ENCODE assay signal across 10 cellular contexts in genomic region chr1:19432943-19433609, GRCh38. TPM values are rescaled to one million over a fixed set of nuclear protein-coding genes. Genes with fewer than 3 reads are reported as not detected.
DNase-seq lines count a peak whose midpoint lies in the region; ATAC-seq and TF ChIP-seq lines count a peak whose summit lies in the region.
"Had no signal": no experiment of that assay in that cellular context is flagged by ENCODE, and none has a peak within 500 bp of the region (broad histone marks: within the 10 kb centered on the region; RNA-seq: fewer than 3 reads in every experiment).

No MANE protein-coding gene starts in this region.

- DNase-seq in stimulated activated CD4-positive, alpha-beta T cell treated with anti-CD3 and anti-CD28 coated beads, Interleukin-1b, Interleukin-23, amount 100 ng/mL, for 48 hours, result peak; percentile 35
- no peak for DNase-seq in stimulated activated CD4-positive, alpha-beta T cell treated with anti-CD3 and anti-CD28 coated beads, Interleukin-2, amount 100 ng/mL, for 48 hours
- no peak for DNase-seq in activated naive CD8-positive, alpha-beta T cell treated with anti-CD3 and anti-CD28 coated beads for 36 hours
- DNase-seq in naive thymus-derived CD4-positive, alpha-beta T cell, result no peak
- DNase-seq in vagina (ENCODE audit: extremely low spot score in 2 of 2), result no peak
- DNase-seq in amniotic stem cell (lab: John Stamatoyannopoulos, UW), result no peak
- DNase-seq in putamen (ENCODE audit: low spot score), result no peak
- no peak for DNase-seq in HPDE6-E6E7 (ENCODE audit: extremely low spot score)
- DNase-seq: Calu3 had no signal

- no peak for TF ChIP-seq POLR2A in vagina (IDR thresholded peaks at IDR 0.05)

- POLR2A ChIA-PET in naive thymus-derived CD4-positive, alpha-beta T cell (lab: Charles Lee), result interaction anchor here (0.6 to 1.3 kb wide), 2 partner anchors 11 to 54 kb away, joined by 3 read pairs; no protein-coding TSS in a partner anchor

- no peak overlapping the region for H3K4me3 ChIP-seq in naive thymus-derived CD4-positive, alpha-beta T cell (ENCODE audit: low read length)
- no peak overlapping the region for H3K4me3 ChIP-seq in vagina

- H3K27me3 ChIP-seq in naive thymus-derived CD4-positive, alpha-beta T cell (ENCODE audit: control insufficient read depth in 2 of 2, insufficient read depth in 2 of 2, low read length in 2 of 2), result no peaks in the 10 kb centered on the region
- H3K27me3 ChIP-seq in vagina, result no peaks in the 10 kb centered on the region

- CTCF ChIA-PET in naive thymus-derived CD4-positive, alpha-beta T cell (lab: Charles Lee), result interaction anchor here (0.7 to 1.4 kb wide), 2 partner anchors 49 to 149 kb away, joined by 3 to 6 read pairs; no protein-coding TSS in a partner anchor

- peaks cover 0 to 9% (median 5%) of the 10 kb centered on the region in 3 experiments for H3K36me3 ChIP-seq in naive thymus-derived CD4-positive, alpha-beta T cell (ENCODE audit: control insufficient read depth in 2 of 3, insufficient read depth in 3 of 3, low read length in 3 of 3)
- H3K36me3 ChIP-seq in vagina, result no peaks in the 10 kb centered on the region

- peak overlapping the region; percentile 9 for H3K4me3 Mint-ChIP-seq in activated naive CD8-positive, alpha-beta T cell treated with anti-CD3 and anti-CD28 coated beads for 36 hours
- H3K4me3 Mint-ChIP-seq in naive thymus-derived CD4-positive, alpha-beta T cell, result peak overlapping the region in 9 of 10 donors; percentile 4 to 53 (median 32)

- H3K9me3 Mint-ChIP-seq in activated naive CD8-positive, alpha-beta T cell treated with anti-CD3 and anti-CD28 coated beads for 36 hours, result no peaks in the 10 kb centered on the region
- H3K9me3 Mint-ChIP-seq in naive thymus-derived CD4-positive, alpha-beta T cell, result no peaks in the 10 kb centered on the region

- peaks cover 53% of the 10 kb centered on the region for H3K36me3 Mint-ChIP-seq in activated naive CD8-positive, alpha-beta T cell treated with anti-CD3 and anti-CD28 coated beads for 36 hours
- peaks cover 4 to 21% (median 8%) of the 10 kb centered on the region in 5 donors for H3K36me3 Mint-ChIP-seq in naive thymus-derived CD4-positive, alpha-beta T cell

- H3K4me1 Mint-ChIP-seq in activated naive CD8-positive, alpha-beta T cell treated with anti-CD3 and anti-CD28 coated beads for 36 hours, result peaks cover 79% of the 10 kb centered on the region
- peaks cover 70 to 95% (median 82%) of the 10 kb centered on the region in 7 donors for H3K4me1 Mint-ChIP-seq in naive thymus-derived CD4-positive, alpha-beta T cell

- no peak for ATAC-seq in naive thymus-derived CD4-positive, alpha-beta T cell

- H3K27ac Mint-ChIP-seq in activated naive CD8-positive, alpha-beta T cell treated with anti-CD3 and anti-CD28 coated beads for 36 hours, result peak overlapping the region; percentile 81
- peak overlapping the region in 8 of 9 donors; percentile 40 to 86 (median 68) for H3K27ac Mint-ChIP-seq in naive thymus-derived CD4-positive, alpha-beta T cell

- TF ChIP-seq CTCF in vagina (IDR thresholded peaks at IDR 0.05), result no peak

- intact Hi-C loops in naive thymus-derived CD4-positive, alpha-beta T cell (cut with micrococcal nuclease), result no loop called here
- intact Hi-C loops in vagina (cut with DNase I), result loop anchor here (10.0 kb wide), 1 partner anchor 52 kb away; the partner anchor contains the start of gene CAPZB

- peaks cover 47 to 74% of the 10 kb centered on the region in 2 donors for H3K4me1 ChIP-seq in naive thymus-derived CD4-positive, alpha-beta T cell (ENCODE audit: control insufficient read depth in 2 of 2, insufficient read depth in 2 of 2, low read length in 2 of 2)
- peaks cover 96% of the 10 kb centered on the region for H3K4me1 ChIP-seq in vagina

- H3K9me3 ChIP-seq in naive thymus-derived CD4-positive, alpha-beta T cell (ENCODE audit: control insufficient read depth in 2 of 3, low read length in 3 of 3), result no peaks in the 10 kb centered on the region
- no peaks in the 10 kb centered on the region for H3K9me3 ChIP-seq in vagina

- H3K27ac ChIP-seq in naive thymus-derived CD4-positive, alpha-beta T cell (ENCODE audit: low read depth, low read length), result no peak overlapping the region
- H3K27ac ChIP-seq in vagina, result peak overlapping the region; percentile 86
- H3K27ac ChIP-seq: parathyroid adenoma had no signal

- no peaks in the 10 kb centered on the region for H3K27me3 Mint-ChIP-seq in activated naive CD8-positive, alpha-beta T cell treated with anti-CD3 and anti-CD28 coated beads for 36 hours
- no peaks in the 10 kb centered on the region for H3K27me3 Mint-ChIP-seq in naive thymus-derived CD4-positive, alpha-beta T cell

RNA-seq across cellular contexts. Expression of gene CAPZB, which starts 52.3 kb away (rescaled TPM):
- 100 to 1,000 TPM; 324 to 332 TPM for total RNA-seq in activated naive CD8-positive, alpha-beta T cell treated with anti-CD3 and anti-CD28 coated beads for 36 hours
- 100 to 1,000 TPM; 216 to 519 (median 264) TPM for total RNA-seq in naive thymus-derived CD4-positive, alpha-beta T cell
- polyA plus RNA-seq in naive thymus-derived CD4-positive, alpha-beta T cell, result 100 to 1,000 TPM; 522 to 559 TPM
- 152 TPM for total RNA-seq in vagina
